10 cellular contexts compared by ENCODE assay signal in the genomic region with DNA sequence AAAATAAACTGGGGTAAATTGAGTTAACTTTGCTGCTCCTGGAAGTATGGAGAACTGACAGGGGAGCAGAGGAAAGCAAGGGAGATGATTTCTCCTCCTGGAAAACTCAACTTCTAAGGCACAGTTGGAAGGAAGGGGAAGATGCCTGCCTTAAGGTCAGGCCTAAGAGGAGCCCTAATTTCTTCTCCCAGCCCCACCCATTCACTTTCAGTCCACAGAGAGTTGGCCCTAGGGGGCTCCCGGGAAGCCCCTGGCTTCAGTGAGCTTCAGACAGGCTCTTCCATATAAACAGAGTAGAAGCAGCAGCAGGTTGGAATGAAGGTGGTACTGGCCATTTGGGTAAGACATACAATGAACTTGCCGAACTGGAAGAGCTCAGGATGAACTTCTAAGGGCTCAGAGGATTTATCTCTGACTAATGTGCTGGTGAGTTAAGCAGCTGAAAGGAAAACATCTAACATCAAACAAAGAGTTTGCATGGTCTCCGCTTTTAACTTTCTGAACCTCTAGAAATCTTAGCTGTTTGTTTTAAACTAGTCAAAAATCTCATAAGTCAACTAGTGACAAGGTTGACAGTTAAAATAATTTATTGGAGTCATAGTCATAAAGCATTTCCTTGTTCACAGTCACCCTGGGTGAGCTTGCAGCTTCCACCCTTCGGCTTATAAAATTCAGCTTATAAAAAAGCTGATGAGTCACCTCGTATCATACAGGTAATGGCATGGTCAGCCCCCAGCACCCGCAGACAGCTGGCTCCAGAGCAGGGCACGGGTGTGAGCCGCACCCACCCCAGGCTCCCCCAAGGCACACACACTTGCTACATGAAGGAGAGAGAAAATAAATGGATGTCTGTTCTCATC. TPM values are rescaled to one million over a fixed set of nuclear protein-coding genes. Genes with fewer than 3 reads are reported as not detected.
DNase-seq lines count a peak whose midpoint lies in the region; ATAC-seq and TF ChIP-seq lines count a peak whose summit lies in the region.
"Had no signal": no experiment of that assay in that cellular context is flagged by ENCODE, and none has a peak within 500 bp of the region (broad histone marks: within the 10 kb centered on the region; RNA-seq: fewer than 3 reads in every experiment).

No MANE protein-coding gene starts in this region.

- intact Hi-C loops in sciatic nerve (cut with DNase I) = no loop called here

- no peak overlapping the region for H3K4me3 Mint-ChIP-seq in natural killer cell treated with Interleukin-12 subunit alpha and Interleukin-12 subunit beta and Interleukin-15 and Interleukin-18, amount 100 ng/mL, for 72 hours
- H3K4me3 Mint-ChIP-seq in T-helper 17 cell = no peak overlapping the region

- H3K4me3 ChIP-seq in kidney epithelial cell (ENCODE audit: low read depth, low read length) = no peak overlapping the region

- DNase-seq in stimulated activated CD4-positive, alpha-beta T cell treated with anti-CD3 and anti-CD28 coated beads, Interleukin-15, amount 100 ng/mL, for 24 hours = peak; percentile 25
- DNase-seq in stimulated activated CD4-positive, alpha-beta T cell treated with anti-CD3 and anti-CD28 coated beads, Interleukin-2, amount 100 ng/mL, for 24 hours = no peak
- peak; percentile 71 for DNase-seq in kidney epithelial cell (ENCODE audit: low read depth)
- DNase-seq in natural killer cell treated with Interleukin-12 subunit alpha and Interleukin-12 subunit beta and Interleukin-15 and Interleukin-18, amount 100 ng/mL, for 72 hours (ENCODE audit: low spot score) = no peak
- no peak for DNase-seq in sciatic nerve (ENCODE audit: low spot score)
- DNase-seq in T-helper 17 cell = no peak
- DNase-seq: Karpas-422, WERI-Rb-1 had no signal

- H3K27me3 ChIP-seq in kidney epithelial cell (ENCODE audit: control insufficient read depth, insufficient read depth, low read length) = no peaks in the 10 kb centered on the region

- no peak for TF ChIP-seq CTCF in kidney epithelial cell (IDR thresholded peaks at IDR 0.05; ENCODE audit: insufficient read depth, low read length, poor library complexity, severe bottlenecking)

- no peaks in the 10 kb centered on the region for H3K36me3 Mint-ChIP-seq in natural killer cell treated with Interleukin-12 subunit alpha and Interleukin-12 subunit beta and Interleukin-15 and Interleukin-18, amount 100 ng/mL, for 72 hours
- peaks cover 8% of the 10 kb centered on the region for H3K36me3 Mint-ChIP-seq in T-helper 17 cell (ENCODE audit: low read depth)

- H3K4me1 Mint-ChIP-seq in natural killer cell treated with Interleukin-12 subunit alpha and Interleukin-12 subunit beta and Interleukin-15 and Interleukin-18, amount 100 ng/mL, for 72 hours (ENCODE audit: low read depth in 2 of 2) = no peaks in the 10 kb centered on the region
- peaks cover 11% of the 10 kb centered on the region for H3K4me1 Mint-ChIP-seq in T-helper 17 cell

- no peak overlapping the region for H3K27ac Mint-ChIP-seq in natural killer cell treated with Interleukin-12 subunit alpha and Interleukin-12 subunit beta and Interleukin-15 and Interleukin-18, amount 100 ng/mL, for 72 hours
- no peak overlapping the region for H3K27ac Mint-ChIP-seq in T-helper 17 cell

- ATAC-seq in SK-N-SH treated with all-trans-retinoic acid at 6 μM for 48 hours (peak; percentile 12), sciatic nerve (no peak), HG02642 (IDR thresholded peaks at IDR 0.05; ENCODE audit: poor library complexity, unreplicated experiment) (no peak), T-helper 17 cell (no peak)
- ATAC-seq in natural killer cell treated with Interleukin-12 subunit alpha and Interleukin-12 subunit beta and Interleukin-15 and Interleukin-18, amount 100 ng/mL, for 72 hours = no peak

- H3K27me3 Mint-ChIP-seq in natural killer cell treated with Interleukin-12 subunit alpha and Interleukin-12 subunit beta and Interleukin-15 and Interleukin-18, amount 100 ng/mL, for 72 hours = peaks cover 20 to 52% of the 10 kb centered on the region in 2 donors
- peaks cover 69% of the 10 kb centered on the region for H3K27me3 Mint-ChIP-seq in T-helper 17 cell

- H3K36me3 ChIP-seq in kidney epithelial cell (ENCODE audit: control insufficient read depth, insufficient read depth, low read length) = no peaks in the 10 kb centered on the region
- H3K36me3 ChIP-seq: WERI-Rb-1 had no signal

- no peaks in the 10 kb centered on the region for H3K9me3 Mint-ChIP-seq in natural killer cell treated with Interleukin-12 subunit alpha and Interleukin-12 subunit beta and Interleukin-15 and Interleukin-18, amount 100 ng/mL, for 72 hours

- no peaks in the 10 kb centered on the region for H3K9me3 ChIP-seq in T-helper 17 cell (ENCODE audit: control insufficient read depth, low read length, poor library complexity, severe bottlenecking)

TF ChIP-seq in SK-N-SH treated with all-trans-retinoic acid at 6 μM for 48 hours, 23 proteins besides CTCF, POLR2A, EP300 and RAD21:
- TF ChIP-seq TOX (CRISPR knock-in tag; IDR thresholded peaks at IDR 0.05; ENCODE audit: borderline replicate concordance) = peak; percentile 62; the same call in 1 of the 2 replicates
- no peak for TF ChIP-seq ISL1 (CRISPR knock-in tag; IDR thresholded peaks at IDR 0.05)

RNA-seq across cellular contexts. Expression of gene MALL, which starts 9.8 kb away (rescaled TPM):
- 6.1 and 7.5 TPM in 2 replicates for total RNA-seq in kidney epithelial cell
- total RNA-seq in natural killer cell treated with Interleukin-12 subunit alpha and Interleukin-12 subunit beta and Interleukin-15 and Interleukin-18, amount 100 ng/mL, for 72 hours = not detected
- total RNA-seq in sciatic nerve = 24.1 TPM
- under 1 TPM; 0.12 to 0.13 TPM for total RNA-seq in T-helper 17 cell

Comparison
In these comparisons a context has a peak if more than half of its experiments do, and no peak if none do; other contexts are left out.
1. DNase-seq: peak in stimulated activated CD4-positive, alpha-beta T cell treated with anti-CD3 and anti-CD28 coated beads, Interleukin-15, amount 100 ng/mL, for 24 hours (single experiment) and kidney epithelial cell (single experiment); none in stimulated activated CD4-positive, alpha-beta T cell treated with anti-CD3 and anti-CD28 coated beads, Interleukin-2, amount 100 ng/mL, for 24 hours (0 of 2), natural killer cell treated with Interleukin-12 subunit alpha and Interleukin-12 subunit beta and Interleukin-15 and Interleukin-18, amount 100 ng/mL, for 72 hours (single experiment), sciatic nerve (single experiment) and T-helper 17 cell (0 of 3).